Comparison of ENCODE assay signal across 8 cellular contexts in genomic region chr4:112321768-112322684, GRCh38. TPM values are rescaled to one million over a fixed set of nuclear protein-coding genes. Genes with fewer than 3 reads are reported as not detected.
DNase-seq lines count a peak whose midpoint lies in the region; ATAC-seq, FAIRE-seq and TF ChIP-seq lines count a peak whose summit lies in the region.

No MANE protein-coding gene starts in this region.

- H3K9me3 ChIP-seq in ovary = no peaks in the 10 kb centered on the region
- H3K9me3 ChIP-seq in thyroid gland = no peaks in the 10 kb centered on the region

- peak; percentile 26 for ATAC-seq in HG03280 (IDR thresholded peaks at IDR 0.05; ENCODE audit: unreplicated experiment)
- ATAC-seq in GM18520 (IDR thresholded peaks at IDR 0.05; ENCODE audit: unreplicated experiment) = no peak

- WGBS in ovary, 3 donors = 42 to 53% (median 47%) methylated on average over 4 of the region's 4 CpGs
- 25 to 26% methylated on average over 4 of the region's 4 CpGs for WGBS in thyroid gland, 2 donors

- H3K27ac ChIP-seq in ovary (no peak overlapping the region), thyroid gland (no peak overlapping the region)

- H3K27me3 ChIP-seq in ovary (no peaks in the 10 kb centered on the region), thyroid gland (no peaks in the 10 kb centered on the region)

- intact Hi-C loops in ovary (cut with DNase I) = no loop called here
- intact Hi-C loops in thyroid gland (cut with DNase I) = loop anchor here (10.0 kb wide), 1 partner anchor 203 kb away; no protein-coding TSS in a partner anchor

- TF ChIP-seq POLR2A in ovary (IDR thresholded peaks at IDR 0.05) (no peak), thyroid gland (IDR thresholded peaks at IDR 0.05) (no peak)

- peak; percentile 72 for DNase-seq in COLO829 (ENCODE audit: low spot score)
- peak; percentile 20 for DNase-seq in RCC 7860 (ENCODE audit: low spot score)
- DNase-seq in activated T-helper 1 cell treated with Interleukin-2 at 50 U/mL for 16 hours (ENCODE audit: low read depth) = peak; percentile 46
- peak; percentile 67 for DNase-seq in fibroblast of villous mesenchyme (ENCODE audit: low read depth)
- DNase-seq in ovary = peak in 3 of 5 donors; percentile 29 to 49 (median 38)
- DNase-seq in thyroid gland = peak; percentile 64 to 78

- no peaks in the 10 kb centered on the region for H3K4me1 ChIP-seq in ovary (ENCODE audit: insufficient read depth)
- H3K4me1 ChIP-seq in thyroid gland = peaks cover 0 to 5% of the 10 kb centered on the region in 2 donors

- FAIRE-seq in RCC 7860 (lab: Jason Lieb, UNC) = no peak

- H3K4me3 ChIP-seq in fibroblast of villous mesenchyme (ENCODE audit: low read depth, low read length) (no peak overlapping the region), ovary (no peak overlapping the region), thyroid gland (replicated peaks in 1 of 3) (no peak overlapping the region)

- TF ChIP-seq EP300 in ovary (IDR thresholded peaks at IDR 0.05) = no peak

- TF ChIP-seq CTCF in fibroblast of villous mesenchyme (IDR thresholded peaks at IDR 0.05; ENCODE audit: insufficient read depth, low read depth, low read length) = peak; percentile 92
- TF ChIP-seq CTCF in ovary (IDR thresholded peaks at IDR 0.05) = peak in 2 of 3 donors; percentile 17 to 34
- peak; percentile 59 to 91 (median 76) for TF ChIP-seq CTCF in thyroid gland (IDR thresholded peaks at IDR 0.05)

- H3K36me3 ChIP-seq in ovary (no peaks in the 10 kb centered on the region), thyroid gland (no peaks in the 10 kb centered on the region)

RNA-seq across cellular contexts. Expression of gene ALPK1, which starts 24.9 kb away (rescaled TPM):
- total RNA-seq in fibroblast of villous mesenchyme = 18.7 and 25.5 TPM in 2 replicates
- 10 to 100 TPM; 14.0 to 33.6 (median 23.9) TPM for total RNA-seq in ovary
- 10 to 100 TPM in 1 of 2 donors, 1 to 10 TPM in 1; 6.8 to 14.3 TPM for polyA plus RNA-seq in ovary
- 10 to 100 TPM; 27.9 to 46.2 (median 32.7) TPM for total RNA-seq in thyroid gland

RNA-seq across cellular contexts. Expression of gene TIFA, which starts 36.3 kb away (rescaled TPM):
- total RNA-seq in fibroblast of villous mesenchyme = 4.2 and 8.2 TPM in 2 replicates
- 10 to 100 TPM in 6 of 7 donors, 1 to 10 TPM in 1; 10.0 to 25.6 (median 13.2) TPM for total RNA-seq in ovary
- polyA plus RNA-seq in ovary = 10 to 100 TPM; 12.8 to 13.9 TPM
- 10 to 100 TPM; 18.8 to 26.1 (median 21.0) TPM for total RNA-seq in thyroid gland

Comparison
In these comparisons a context has a peak if more than half of its experiments do, and no peak if none do; other contexts are left out.
1. DNase-seq: peak in every context shown above with its lines; median percentile 72 in COLO829; 71 in thyroid gland; 67 in fibroblast of villous mesenchyme; 46 in activated T-helper 1 cell treated with Interleukin-2 at 50 U/mL for 16 hours; 38 in ovary; 20 in RCC 7860.
2. CTCF ChIP-seq: peak in every context shown above with its lines; median percentile 92 in fibroblast of villous mesenchyme; 76 in thyroid gland; 26 in ovary.